14 cellular contexts compared by ENCODE assay signal in the genomic region with DNA sequence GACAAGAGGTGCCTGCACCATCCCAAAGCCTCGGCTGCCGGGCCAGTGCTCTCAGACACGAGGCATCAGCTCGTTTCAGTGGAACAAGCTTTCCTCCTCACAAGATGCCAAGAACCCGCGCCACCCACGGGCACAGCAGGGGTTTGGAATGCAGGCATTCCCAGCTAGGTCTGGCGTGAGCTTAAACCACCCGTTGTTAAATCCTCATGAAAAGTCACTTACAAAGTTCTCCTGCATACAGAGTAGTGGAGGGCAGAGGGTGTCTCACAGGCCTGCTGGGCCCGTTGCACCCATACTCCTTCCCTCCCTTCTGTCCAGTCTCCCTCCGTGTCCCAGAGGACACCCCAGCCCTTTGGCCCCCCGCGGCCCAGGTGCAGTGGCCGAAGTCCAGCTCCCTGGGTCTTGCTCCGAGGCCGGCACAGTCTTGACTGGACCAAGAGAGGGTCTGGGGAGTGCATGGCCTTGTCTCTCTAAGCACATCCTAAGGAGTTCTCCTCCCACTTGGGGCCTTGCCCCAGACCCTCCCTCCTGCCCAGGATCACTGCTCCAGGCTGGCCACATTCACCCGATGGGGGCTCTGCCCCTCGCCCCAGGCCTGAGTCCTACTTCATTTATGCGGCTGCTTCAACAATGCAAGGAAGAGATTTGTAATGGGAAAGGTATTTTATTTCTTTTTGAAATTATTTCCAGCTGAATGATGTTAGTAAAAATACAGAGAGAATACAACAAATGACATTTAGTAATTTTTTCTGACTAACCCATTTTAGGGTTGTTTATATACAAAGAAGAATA. TPM values are rescaled to one million over a fixed set of nuclear protein-coding genes. Genes with fewer than 3 reads are reported as not detected.
DNase-seq lines count a peak whose midpoint lies in the region; TF ChIP-seq lines count a peak whose summit lies in the region.
"Had no signal": no experiment of that assay in that cellular context is flagged by ENCODE, and none has a peak within 500 bp of the region (broad histone marks: within the 10 kb centered on the region; RNA-seq: fewer than 3 reads in every experiment).

No MANE protein-coding gene starts in this region.

- no peaks in the 10 kb centered on the region for H3K36me3 Mint-ChIP-seq in neural crest cell (ENCODE audit: low read depth)
- H3K36me3 Mint-ChIP-seq: memory B cell had no signal

- peak overlapping the region; percentile 83 for H3K27ac Mint-ChIP-seq in neural crest cell (ENCODE audit: unreplicated experiment)
- H3K27ac Mint-ChIP-seq: activated T-helper 1 cell treated with anti-CD3 and anti-CD28 coated beads, Interleukin-12 subunit alpha, Interleukin-12 subunit beta, Interleukin-2, Interleukin-4 antibody, amounts not matched to agents 30 ng/mL and 10 ng/mL and 1 ng/mL, durations not matched to agents 14 hours and 24 hours and 36 hours; memory B cell had no signal

- no peaks in the 10 kb centered on the region for H3K27me3 ChIP-seq in HUES48 (ENCODE audit: control insufficient read depth, insufficient read depth, low read length)
- no peaks in the 10 kb centered on the region for H3K27me3 ChIP-seq in effector memory CD4-positive, alpha-beta T cell (replicated peaks; ENCODE audit: control insufficient read depth, insufficient read depth, low read length, poor library complexity, severe bottlenecking)

- no peak overlapping the region for H3K4me3 Mint-ChIP-seq in neural crest cell
- H3K4me3 Mint-ChIP-seq: activated T-helper 1 cell treated with anti-CD3 and anti-CD28 coated beads, Interleukin-12 subunit alpha, Interleukin-12 subunit beta, Interleukin-2, Interleukin-4 antibody, amounts not matched to agents 30 ng/mL and 10 ng/mL and 1 ng/mL, durations not matched to agents 14 hours and 24 hours and 36 hours; memory B cell had no signal

- peaks cover 6% of the 10 kb centered on the region for H3K4me1 ChIP-seq in HUES48 (ENCODE audit: control insufficient read depth, insufficient read depth, low read length)
- peaks cover 2% of the 10 kb centered on the region for H3K4me1 ChIP-seq in effector memory CD4-positive, alpha-beta T cell (ENCODE audit: control insufficient read depth, insufficient read depth, low read length, poor library complexity, severe bottlenecking)

- DNase-seq in AG09309 (ENCODE audit: low read depth) (peak; percentile 48), dedifferentiated amniotic fluid mesenchymal stem cell (ENCODE audit: extremely low spot score) (peak; percentile 47), neural crest cell (ENCODE audit: low read depth, low spot score) (no peak), NCI-H187 (lab: John Stamatoyannopoulos, UW) (no peak), NCI-H748 (lab: John Stamatoyannopoulos, UW; ENCODE audit: unreplicated experiment) (no peak)
- no peak for DNase-seq in effector memory CD4-positive, alpha-beta T cell
- DNase-seq in stimulated activated CD4-positive, alpha-beta T cell treated with anti-CD3 and anti-CD28 coated beads, Interleukin-2, amount 100 ng/mL, for 48 hours = no peak
- DNase-seq: dermis blood vessel endothelial cell, NCI-H2171, SHP77 treated with DMSO at 0.1 percent for 48 hours had no signal

- peak overlapping the region; percentile 74 for H3K27ac ChIP-seq in HUES48 (ENCODE audit: low read depth, low read length)
- no peak overlapping the region for H3K27ac ChIP-seq in effector memory CD4-positive, alpha-beta T cell (ENCODE audit: insufficient read depth, low read length, poor library complexity, severe bottlenecking)

- H3K4me3 ChIP-seq in AG09309 (ENCODE audit: control insufficient read depth, low read depth, low read length) (no peak overlapping the region), HUES48 (ENCODE audit: low read depth, low read length) (no peak overlapping the region)
- H3K4me3 ChIP-seq in effector memory CD4-positive, alpha-beta T cell (ENCODE audit: insufficient read depth, low read depth, low read length, poor library complexity, severe bottlenecking) = no peak overlapping the region

- no peaks in the 10 kb centered on the region for H3K36me3 ChIP-seq in HUES48 (ENCODE audit: control insufficient read depth, insufficient read depth, low read length)
- no peaks in the 10 kb centered on the region for H3K36me3 ChIP-seq in effector memory CD4-positive, alpha-beta T cell (ENCODE audit: control insufficient read depth, insufficient read depth, low read length)

- TF ChIP-seq CTCF in AG09309 (IDR thresholded peaks at IDR 0.05; ENCODE audit: control insufficient read depth, insufficient read depth, low read depth, low read length, missing control alignments) (no peak), neural crest cell (conservative IDR thresholded peaks at IDR 0.05) (no peak)

- H3K27me3 Mint-ChIP-seq in neural crest cell (ENCODE audit: low read depth) = no peaks in the 10 kb centered on the region
- H3K27me3 Mint-ChIP-seq: memory B cell had no signal

- H3K9me3 Mint-ChIP-seq in neural crest cell = no peaks in the 10 kb centered on the region
- H3K9me3 Mint-ChIP-seq: activated T-helper 1 cell treated with anti-CD3 and anti-CD28 coated beads, Interleukin-12 subunit alpha, Interleukin-12 subunit beta, Interleukin-2, Interleukin-4 antibody, amounts not matched to agents 30 ng/mL and 10 ng/mL and 1 ng/mL, durations not matched to agents 14 hours and 24 hours and 36 hours; memory B cell had no signal

- no peaks in the 10 kb centered on the region for H3K4me1 Mint-ChIP-seq in neural crest cell

- no peak overlapping the region for H3K9ac ChIP-seq in HUES48 (ENCODE audit: low read depth, low read length)

- H3K9me3 ChIP-seq in HUES48 (ENCODE audit: control insufficient read depth, insufficient read depth, low read length) = no peaks in the 10 kb centered on the region
- no peaks in the 10 kb centered on the region for H3K9me3 ChIP-seq in effector memory CD4-positive, alpha-beta T cell (ENCODE audit: control insufficient read depth, low read length)

RNA-seq across cellular contexts. Expression of gene GRTP1, which starts 35.2 kb away (rescaled TPM):
- total RNA-seq in neural crest cell = 8.9 and 9.3 TPM in 2 replicates
- total RNA-seq: activated T-helper 1 cell treated with anti-CD3 and anti-CD28 coated beads, Interleukin-12 subunit alpha, Interleukin-12 subunit beta, Interleukin-2, Interleukin-4 antibody, amounts not matched to agents 30 ng/mL and 10 ng/mL and 1 ng/mL, durations not matched to agents 14 hours and 24 hours and 36 hours; glomerular endothelial cell had no signal

RNA-seq across cellular contexts. Expression of gene ADPRHL1, which starts 54.1 kb away (rescaled TPM):
- 2.8 TPM in 2 replicates for total RNA-seq in neural crest cell

Comparison
In these comparisons a context has a peak if more than half of its experiments do, and no peak if none do; other contexts are left out.
1. DNase-seq: peak in AG09309 (single experiment) and dedifferentiated amniotic fluid mesenchymal stem cell (single experiment); none in neural crest cell (single experiment), NCI-H187 (0 of 2), NCI-H748 (single experiment), effector memory CD4-positive, alpha-beta T cell (0 of 3) and stimulated activated CD4-positive, alpha-beta T cell treated with anti-CD3 and anti-CD28 coated beads, Interleukin-2, amount 100 ng/mL, for 48 hours (0 of 2).